Comparison of ENCODE assay signal across 28 cellular contexts in genomic region chr18:77181950-77182707, GRCh38.
"Had no signal": no experiment of that assay in that cellular context is flagged by ENCODE, and none has a peak within 500 bp of the region (broad histone marks: within the 10 kb centered on the region; RNA-seq: fewer than 3 reads in every experiment).

No MANE protein-coding gene starts in this region.

- H3K36me3 ChIP-seq: adrenal gland, ascending aorta, brain microvascular endothelial cell, neutrophil, ovary, prostate gland, spleen, thoracic aorta, vagina had no signal

- H3K27ac Mint-ChIP-seq: activated naive CD4-positive, alpha-beta T cell treated with anti-CD3 and anti-CD28 coated beads, Interleukin-2, amount 50 U/mL, for 72 hours; activated T-cell treated with anti-CD3 and anti-CD28 coated beads, Interleukin-2, amount 50 U/mL, for 24 hours; activated T-helper 17 cell treated with anti-CD3 and anti-CD28 coated beads, Interleukin-2, amount 50 U/mL, for 72 hours; dendritic cell treated with granulocyte-macrophage colony-stimulating factor and Interleukin-4, amounts not matched to agents 40 ng/mL and 50 ng/mL, for 4 days; memory B cell; natural killer cell treated with Interleukin-12 subunit alpha and Interleukin-12 subunit beta and Interleukin-15 and Interleukin-18, amount 100 ng/mL, for 72 hours; type B pancreatic cell had no signal

- H2AFZ ChIP-seq: hepatocyte had no signal

- H3K4me2 ChIP-seq: hepatocyte had no signal

- H3K27me3 ChIP-seq: adrenal gland, ascending aorta, brain microvascular endothelial cell, hepatocyte, neutrophil, ovary, spleen, vagina had no signal

- H3K36me3 Mint-ChIP-seq: natural killer cell treated with Interleukin-12 subunit alpha and Interleukin-12 subunit beta and Interleukin-15 and Interleukin-18, amount 100 ng/mL, for 72 hours; type B pancreatic cell had no signal

- H3K27me3 Mint-ChIP-seq: activated T-cell treated with anti-CD3 and anti-CD28 coated beads, Interleukin-2, amount 50 U/mL, for 24 hours; activated T-helper 17 cell treated with anti-CD3 and anti-CD28 coated beads, Interleukin-2, amount 50 U/mL, for 72 hours; dendritic cell treated with granulocyte-macrophage colony-stimulating factor and Interleukin-4, amounts not matched to agents 40 ng/mL and 50 ng/mL, for 4 days; memory B cell had no signal

- FAIRE-seq: TTC549 had no signal

- H3K4me1 ChIP-seq: adrenal gland, ascending aorta, prostate gland, spleen, vagina had no signal

- H3K79me2 ChIP-seq: hepatocyte had no signal

- H3K9me3 Mint-ChIP-seq: activated T-cell treated with anti-CD3 and anti-CD28 coated beads, Interleukin-2, amount 50 U/mL, for 24 hours; activated T-helper 17 cell treated with anti-CD3 and anti-CD28 coated beads, Interleukin-2, amount 50 U/mL, for 72 hours; natural killer cell treated with Interleukin-12 subunit alpha and Interleukin-12 subunit beta and Interleukin-15 and Interleukin-18, amount 100 ng/mL, for 72 hours had no signal

- H3K4me3 Mint-ChIP-seq: activated T-cell treated with anti-CD3 and anti-CD28 coated beads, Interleukin-2, amount 50 U/mL, for 24 hours; activated T-helper 17 cell treated with anti-CD3 and anti-CD28 coated beads, Interleukin-2, amount 50 U/mL, for 72 hours; dendritic cell treated with granulocyte-macrophage colony-stimulating factor and Interleukin-4, amounts not matched to agents 40 ng/mL and 50 ng/mL, for 4 days; memory B cell; natural killer cell treated with Interleukin-12 subunit alpha and Interleukin-12 subunit beta and Interleukin-15 and Interleukin-18, amount 100 ng/mL, for 72 hours; type B pancreatic cell had no signal

- H3K4me3 ChIP-seq: adrenal gland, ascending aorta, hepatocyte, ovary, prostate gland, spleen, thoracic aorta, vagina had no signal

- H3K9me3 ChIP-seq: adrenal gland, ascending aorta, neutrophil, ovary, prostate gland, thoracic aorta, vagina had no signal

- DNase-seq: activated CD4-positive, alpha-beta T cell treated with anti-CD3 and anti-CD28 coated beads, Interleukin-2, amount 50 U/mL, for 4 hours; activated CD8-positive, alpha-beta memory T cell treated with anti-CD3 and anti-CD28 coated beads for 24 hours; activated CD8-positive, alpha-beta memory T cell treated with anti-CD3 and anti-CD28 coated beads, Interleukin-2, amount 50 U/mL, for 4 hours; activated T-cell treated with anti-CD3 and anti-CD28 coated beads, Interleukin-2, amount 50 U/mL, for 24 hours; brain microvascular endothelial cell; caudate nucleus; effector CD8-positive, alpha-beta T cell; erythroblast; foreskin fibroblast; kidney glomerular epithelial cell; ovary; spleen; stimulated activated CD4-positive, alpha-beta T cell treated with anti-CD3 and anti-CD28 coated beads, Interleukin-4, amount 100 ng/mL, for 1 hour; stimulated activated naive CD4-positive, alpha-beta T cell had no signal

- H3K27ac ChIP-seq: adrenal gland, ascending aorta, brain microvascular endothelial cell, hepatocyte, neutrophil, ovary, prostate gland, spleen, thoracic aorta, vagina had no signal

- H3K4me1 Mint-ChIP-seq: activated T-helper 17 cell treated with anti-CD3 and anti-CD28 coated beads, Interleukin-2, amount 50 U/mL, for 72 hours; memory B cell had no signal

- ATAC-seq: activated naive CD4-positive, alpha-beta T cell treated with anti-CD3 and anti-CD28 coated beads, Interleukin-2, amount 50 U/mL, for 72 hours; activated T-helper 17 cell treated with anti-CD3 and anti-CD28 coated beads, Interleukin-2, amount 50 U/mL, for 72 hours; natural killer cell treated with Interleukin-12 subunit alpha and Interleukin-12 subunit beta and Interleukin-15 and Interleukin-18, amount 100 ng/mL, for 72 hours had no signal
